Comparison of ENCODE assay signal across 1 cellular context in the genomic region with DNA sequence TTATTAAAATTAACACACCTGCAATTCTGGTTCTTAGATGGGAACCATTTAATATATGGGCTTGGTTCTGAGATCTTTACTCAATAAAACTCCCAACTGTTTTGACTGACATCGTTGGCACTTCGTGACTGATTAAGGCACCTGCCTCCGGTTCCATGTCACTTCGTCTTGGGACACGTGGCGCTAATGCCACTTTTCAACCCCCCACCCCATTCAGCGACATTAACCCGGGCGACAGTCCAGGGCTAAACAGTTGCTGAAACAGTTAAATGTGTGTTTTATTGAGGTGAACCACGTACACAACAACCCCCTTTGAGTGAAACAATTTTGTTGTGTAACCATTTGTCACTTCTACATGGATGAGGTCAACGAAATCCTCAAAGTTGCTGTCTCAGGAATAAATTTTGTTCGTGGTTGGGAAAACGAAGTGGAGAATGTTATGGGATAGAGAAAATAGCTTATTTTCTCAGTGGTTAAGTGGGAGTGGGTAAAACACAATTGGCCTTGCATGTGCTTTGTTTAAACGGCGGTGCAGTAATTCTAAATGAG.
TF ChIP-seq lines count a peak whose summit lies in the region.

No MANE protein-coding gene starts in this region.

TF ChIP-seq in K562, 482 proteins besides CTCF, POLR2A, EP300 and RAD21 (continued from another document and continues in another):
- TF ChIP-seq, protein P1, sequence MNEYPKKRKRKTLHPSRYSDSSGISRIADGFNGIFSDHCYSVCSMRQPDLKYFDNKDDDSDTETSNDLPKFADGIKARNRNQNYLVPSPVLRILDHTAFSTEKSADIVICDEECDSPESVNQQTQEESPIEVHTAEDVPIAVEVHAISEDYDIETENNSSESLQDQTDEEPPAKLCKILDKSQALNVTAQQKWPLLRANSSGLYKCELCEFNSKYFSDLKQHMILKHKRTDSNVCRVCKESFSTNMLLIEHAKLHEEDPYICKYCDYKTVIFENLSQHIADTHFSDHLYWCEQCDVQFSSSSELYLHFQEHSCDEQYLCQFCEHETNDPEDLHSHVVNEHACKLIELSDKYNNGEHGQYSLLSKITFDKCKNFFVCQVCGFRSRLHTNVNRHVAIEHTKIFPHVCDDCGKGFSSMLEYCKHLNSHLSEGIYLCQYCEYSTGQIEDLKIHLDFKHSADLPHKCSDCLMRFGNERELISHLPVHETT (CRISPR knock-in tag; conservative IDR thresholded peaks at IDR 0.05 in 1 of 2, IDR thresholded peaks at IDR 0.05 in 1 of 2) = no peak
- no peak for TF ChIP-seq PHF8 (IDR thresholded peaks at IDR 0.05; ENCODE audit: borderline replicate concordance, low read length)
- TF ChIP-seq YY1 (IDR thresholded peaks at IDR 0.05; ENCODE audit: borderline replicate concordance in 1 of 3, control insufficient read depth in 1 of 3, extremely low read depth in 1 of 3, insufficient read depth in 3 of 3, insufficient read length in 1 of 3, insufficient replicate concordance in 2 of 3, low read depth in 1 of 3, low read length in 2 of 3) = no peak
- TF ChIP-seq C11orf30 (IDR thresholded peaks at IDR 0.05; ENCODE audit: low read depth) = peak; percentile 67
- TF ChIP-seq TFAP4 (CRISPR knock-in tag; IDR thresholded peaks at IDR 0.05; ENCODE audit: borderline replicate concordance) = no peak
- TF ChIP-seq, protein P2, sequence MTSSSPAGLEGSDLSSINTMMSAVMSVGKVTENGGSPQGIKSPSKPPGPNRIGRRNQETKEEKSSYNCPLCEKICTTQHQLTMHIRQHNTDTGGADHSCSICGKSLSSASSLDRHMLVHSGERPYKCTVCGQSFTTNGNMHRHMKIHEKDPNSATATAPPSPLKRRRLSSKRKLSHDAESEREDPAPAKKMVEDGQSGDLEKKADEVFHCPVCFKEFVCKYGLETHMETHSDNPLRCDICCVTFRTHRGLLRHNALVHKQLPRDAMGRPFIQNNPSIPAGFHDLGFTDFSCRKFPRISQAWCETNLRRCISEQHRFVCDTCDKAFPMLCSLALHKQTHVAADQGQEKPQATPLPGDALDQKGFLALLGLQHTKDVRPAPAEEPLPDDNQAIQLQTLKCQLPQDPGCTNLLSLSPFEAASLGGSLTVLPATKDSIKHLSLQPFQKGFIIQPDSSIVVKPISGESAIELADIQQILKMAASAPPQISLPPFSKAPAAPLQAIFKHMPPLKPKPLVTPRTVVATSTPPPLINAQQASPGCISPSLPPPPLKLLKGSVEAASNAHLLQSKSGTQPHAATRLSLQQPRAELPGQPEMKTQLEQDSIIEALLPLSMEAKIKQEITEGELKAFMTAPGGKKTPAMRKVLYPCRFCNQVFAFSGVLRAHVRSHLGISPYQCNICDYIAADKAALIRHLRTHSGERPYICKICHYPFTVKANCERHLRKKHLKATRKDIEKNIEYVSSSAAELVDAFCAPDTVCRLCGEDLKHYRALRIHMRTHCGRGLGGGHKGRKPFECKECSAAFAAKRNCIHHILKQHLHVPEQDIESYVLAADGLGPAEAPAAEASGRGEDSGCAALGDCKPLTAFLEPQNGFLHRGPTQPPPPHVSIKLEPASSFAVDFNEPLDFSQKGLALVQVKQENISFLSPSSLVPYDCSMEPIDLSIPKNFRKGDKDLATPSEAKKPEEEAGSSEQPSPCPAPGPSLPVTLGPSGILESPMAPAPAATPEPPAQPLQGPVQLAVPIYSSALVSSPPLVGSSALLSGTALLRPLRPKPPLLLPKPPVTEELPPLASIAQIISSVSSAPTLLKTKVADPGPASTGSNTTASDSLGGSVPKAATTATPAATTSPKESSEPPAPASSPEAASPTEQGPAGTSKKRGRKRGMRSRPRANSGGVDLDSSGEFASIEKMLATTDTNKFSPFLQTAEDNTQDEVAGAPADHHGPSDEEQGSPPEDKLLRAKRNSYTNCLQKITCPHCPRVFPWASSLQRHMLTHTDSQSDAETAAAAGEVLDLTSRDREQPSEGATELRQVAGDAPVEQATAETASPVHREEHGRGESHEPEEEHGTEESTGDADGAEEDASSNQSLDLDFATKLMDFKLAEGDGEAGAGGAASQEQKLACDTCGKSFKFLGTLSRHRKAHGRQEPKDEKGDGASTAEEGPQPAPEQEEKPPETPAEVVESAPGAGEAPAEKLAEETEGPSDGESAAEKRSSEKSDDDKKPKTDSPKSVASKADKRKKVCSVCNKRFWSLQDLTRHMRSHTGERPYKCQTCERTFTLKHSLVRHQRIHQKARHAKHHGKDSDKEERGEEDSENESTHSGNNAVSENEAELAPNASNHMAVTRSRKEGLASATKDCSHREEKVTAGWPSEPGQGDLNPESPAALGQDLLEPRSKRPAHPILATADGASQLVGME (CRISPR knock-in tag; IDR thresholded peaks at IDR 0.05) = no peak
- no peak for TF ChIP-seq ARHGAP35 (IDR thresholded peaks at IDR 0.05; ENCODE audit: partially characterized antibody)
- no peak for TF ChIP-seq U2AF2 (optimal IDR thresholded peaks at IDR 0.05; ENCODE audit: low read depth, low read length)
- peak; percentile 68 for TF ChIP-seq ZNF311 (CRISPR knock-in tag; IDR thresholded peaks at IDR 0.05)
- TF ChIP-seq ZNF592 (IDR thresholded peaks at IDR 0.05) = peak; percentile 93
- TF ChIP-seq USF2 (CRISPR knock-in tag; IDR thresholded peaks at IDR 0.05) = no peak
- TF ChIP-seq DIDO1 (tag; IDR thresholded peaks at IDR 0.05; ENCODE audit: low read depth) = no peak
- TF ChIP-seq, protein P3, sequence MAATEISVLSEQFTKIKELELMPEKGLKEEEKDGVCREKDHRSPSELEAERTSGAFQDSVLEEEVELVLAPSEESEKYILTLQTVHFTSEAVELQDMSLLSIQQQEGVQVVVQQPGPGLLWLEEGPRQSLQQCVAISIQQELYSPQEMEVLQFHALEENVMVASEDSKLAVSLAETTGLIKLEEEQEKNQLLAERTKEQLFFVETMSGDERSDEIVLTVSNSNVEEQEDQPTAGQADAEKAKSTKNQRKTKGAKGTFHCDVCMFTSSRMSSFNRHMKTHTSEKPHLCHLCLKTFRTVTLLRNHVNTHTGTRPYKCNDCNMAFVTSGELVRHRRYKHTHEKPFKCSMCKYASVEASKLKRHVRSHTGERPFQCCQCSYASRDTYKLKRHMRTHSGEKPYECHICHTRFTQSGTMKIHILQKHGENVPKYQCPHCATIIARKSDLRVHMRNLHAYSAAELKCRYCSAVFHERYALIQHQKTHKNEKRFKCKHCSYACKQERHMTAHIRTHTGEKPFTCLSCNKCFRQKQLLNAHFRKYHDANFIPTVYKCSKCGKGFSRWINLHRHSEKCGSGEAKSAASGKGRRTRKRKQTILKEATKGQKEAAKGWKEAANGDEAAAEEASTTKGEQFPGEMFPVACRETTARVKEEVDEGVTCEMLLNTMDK (IDR thresholded peaks at IDR 0.05; ENCODE audit: borderline replicate concordance, insufficient read depth, low read depth, low read length, poor library complexity, severe bottlenecking) = no peak
- peak; percentile 75; the same call in 1 of the 2 replicates for TF ChIP-seq ZNF668 (CRISPR knock-in tag; IDR thresholded peaks at IDR 0.05)
- TF ChIP-seq GABPB1 (CRISPR knock-in tag; IDR thresholded peaks at IDR 0.05) = no peak; the same call in 1 of the 2 replicates
- TF ChIP-seq TCF7 (IDR thresholded peaks at IDR 0.05; ENCODE audit: borderline replicate concordance) = no peak
- 0 out of 2 replicates have a peak, but pooled peaks have one; percentile 26 for TF ChIP-seq SP1 (CRISPR knock-in tag; IDR thresholded peaks at IDR 0.05)
- TF ChIP-seq ZBTB2 (IDR thresholded peaks at IDR 0.05) = 0 out of 2 replicates have a peak, but pooled peaks have one; percentile 30
- no peak; the same call in 1 of the 2 replicates for TF ChIP-seq GTF2E2 (tag; IDR thresholded peaks at IDR 0.05)
- no peak for TF ChIP-seq ERF (CRISPR knock-in tag; IDR thresholded peaks at IDR 0.05)
- 0 out of 2 replicates have a peak, but pooled peaks have one; percentile 24 for TF ChIP-seq MIER1 (IDR thresholded peaks at IDR 0.05; ENCODE audit: low read depth)
- no peak for TF ChIP-seq RUNX1 (IDR thresholded peaks at IDR 0.05; ENCODE audit: low read depth)
- TF ChIP-seq CCAR2 (IDR thresholded peaks at IDR 0.05; ENCODE audit: low read depth, low read length) = no peak
- TF ChIP-seq RFX5 (IDR thresholded peaks at IDR 0.05; ENCODE audit: low read depth, low read length) = no peak
- no peak for TF ChIP-seq POLR3A (IDR thresholded peaks at IDR 0.05; ENCODE audit: borderline replicate concordance, extremely low read depth, insufficient read depth, insufficient read length)
- TF ChIP-seq ARID3B (CRISPR knock-in tag; IDR thresholded peaks at IDR 0.05; ENCODE audit: borderline replicate concordance) = 0 out of 2 replicates have a peak, but pooled peaks have one; percentile 52
- no peak for TF ChIP-seq SMARCB1 (IDR thresholded peaks at IDR 0.05; ENCODE audit: insufficient read length, low read depth)
- TF ChIP-seq ZNF436 (CRISPR knock-in tag; IDR thresholded peaks at IDR 0.05) = no peak
- no peak for TF ChIP-seq ZNF778 (CRISPR knock-in tag; IDR thresholded peaks at IDR 0.05)
- no peak for TF ChIP-seq TAF9B (IDR thresholded peaks at IDR 0.05; ENCODE audit: partially characterized antibody)
- TF ChIP-seq NFE2 (IDR thresholded peaks at IDR 0.05; ENCODE audit: low read depth) = no peak
- TF ChIP-seq ATF1 (CRISPR knock-in tag; IDR thresholded peaks at IDR 0.05) = no peak
- TF ChIP-seq ATF1 (tag; IDR thresholded peaks at IDR 0.05) = 0 out of 2 replicates have a peak, but pooled peaks have one; percentile 15
- no peak for TF ChIP-seq ELF1 (tag; IDR thresholded peaks at IDR 0.05)
